In genomic region chr16:3460121-3460520, GRCh38 we compare ENCODE assay signal across 10 cellular contexts. TPM values are rescaled to one million over a fixed set of nuclear protein-coding genes. Genes with fewer than 3 reads are reported as not detected.
DNase-seq lines count a peak whose midpoint lies in the region; ATAC-seq and TF ChIP-seq lines count a peak whose summit lies in the region.
"Had no signal": no experiment of that assay in that cellular context is flagged by ENCODE, and none has a peak within 500 bp of the region (broad histone marks: within the 10 kb centered on the region; RNA-seq: fewer than 3 reads in every experiment).

No MANE protein-coding gene starts in this region.

- no peaks in the 10 kb centered on the region for H3K9me3 Mint-ChIP-seq in activated T-cell treated with anti-CD3 and anti-CD28 coated beads, Interleukin-2, amount 50 U/mL, for 24 hours

- peak overlapping the region; percentile 91 for H3K4me2 ChIP-seq in hepatocyte
- H3K4me2 ChIP-seq in smooth muscle cell: peak overlapping the region; percentile 88

- no peak overlapping the region for H3K4me3 ChIP-seq in hepatocyte
- peak overlapping the region; percentile 86 for H3K4me3 ChIP-seq in smooth muscle cell

- H3K27me3 ChIP-seq in hepatocyte: no peaks in the 10 kb centered on the region
- H3K27me3 ChIP-seq in smooth muscle cell (ENCODE audit: low read depth): no peaks in the 10 kb centered on the region
- H3K27me3 ChIP-seq: vagina had no signal

- H3K36me3 ChIP-seq in hepatocyte (replicated peaks; ENCODE audit: insufficient read depth, low read depth) (no peaks in the 10 kb centered on the region), smooth muscle cell (ENCODE audit: low read depth) (no peaks in the 10 kb centered on the region)
- H3K36me3 ChIP-seq: vagina had no signal

- no peak for DNase-seq in activated T-cell treated with anti-CD3 and anti-CD28 coated beads, Interleukin-2, amount 50 U/mL, for 24 hours
- DNase-seq in activated T-cell treated with anti-CD3 and anti-CD28 coated beads, Interleukin-2, amount 50 U/mL, for 48 hours: no peak
- DNase-seq in T-helper 17 cell (no peak), hepatocyte (ENCODE audit: low spot score) (no peak), smooth muscle cell (lab: John Stamatoyannopoulos, UW; ENCODE audit: unreplicated experiment) (no peak), DMS79 (lab: John Stamatoyannopoulos, UW) (no peak), COR-L47 (lab: John Stamatoyannopoulos, UW) (no peak), NCI-H524 treated with DMSO at 0.1 percent for 48 hours (lab: John Stamatoyannopoulos, UW) (no peak)

- H3K9me3 ChIP-seq in T-helper 17 cell (ENCODE audit: control insufficient read depth, low read length, poor library complexity, severe bottlenecking) (no peaks in the 10 kb centered on the region), hepatocyte (ENCODE audit: low read depth) (no peaks in the 10 kb centered on the region), smooth muscle cell (replicated peaks; ENCODE audit: low read depth) (no peaks in the 10 kb centered on the region)
- H3K9me3 ChIP-seq: vagina had no signal

- H2AFZ ChIP-seq in hepatocyte (no peak overlapping the region), smooth muscle cell (ENCODE audit: low read depth) (no peak overlapping the region)

- H3K27ac ChIP-seq in hepatocyte: peak overlapping the region; percentile 98
- no peak overlapping the region for H3K27ac ChIP-seq in smooth muscle cell (ENCODE audit: low read depth)

- H3K9ac ChIP-seq in smooth muscle cell (ENCODE audit: low read depth): no peak overlapping the region

- peaks cover 15% of the 10 kb centered on the region for H3K36me3 Mint-ChIP-seq in activated T-cell treated with anti-CD3 and anti-CD28 coated beads, Interleukin-2, amount 50 U/mL, for 24 hours (ENCODE audit: low read depth)
- no peaks in the 10 kb centered on the region for H3K36me3 Mint-ChIP-seq in T-helper 17 cell (ENCODE audit: low read depth)

- peak overlapping the region; percentile 87 for H3K4me3 Mint-ChIP-seq in activated T-cell treated with anti-CD3 and anti-CD28 coated beads, Interleukin-2, amount 50 U/mL, for 24 hours
- peak overlapping the region; percentile 92 for H3K4me3 Mint-ChIP-seq in T-helper 17 cell

- H3K79me2 ChIP-seq in hepatocyte (peaks cover 72% of the 10 kb centered on the region), smooth muscle cell (ENCODE audit: low read depth) (peaks cover 67% of the 10 kb centered on the region)

- TF ChIP-seq CTCF in hepatocyte (IDR thresholded peaks at IDR 0.05; ENCODE audit: poor library complexity) (no peak), smooth muscle cell (IDR thresholded peaks at IDR 0.05; ENCODE audit: borderline replicate concordance, insufficient read depth, poor library complexity, severe bottlenecking) (no peak)

- peaks cover 7% of the 10 kb centered on the region for H3F3A ChIP-seq in smooth muscle cell (ENCODE audit: low read depth)

- peak overlapping the region; percentile 57 for H3K27ac Mint-ChIP-seq in activated T-cell treated with anti-CD3 and anti-CD28 coated beads, Interleukin-2, amount 50 U/mL, for 24 hours
- H3K27ac Mint-ChIP-seq in T-helper 17 cell: peak overlapping the region; percentile 97

- H3K4me1 ChIP-seq in hepatocyte (ENCODE audit: insufficient read depth): peaks cover 10% of the 10 kb centered on the region
- peaks cover 32% of the 10 kb centered on the region for H3K4me1 ChIP-seq in smooth muscle cell (ENCODE audit: low read depth)

- no peaks in the 10 kb centered on the region for H3K9me2 ChIP-seq in hepatocyte (replicated peaks; ENCODE audit: insufficient read depth)

- WGBS in hepatocyte (ENCODE audit: low lambda C conversion rate, missing lambda C conversion rate): 78% methylated on average over 7 of the region's 7 CpGs
- WGBS in smooth muscle cell (ENCODE audit: low lambda C conversion rate): 84% methylated on average over 7 of the region's 7 CpGs

- peaks cover 58% of the 10 kb centered on the region for H4K20me1 ChIP-seq in hepatocyte (ENCODE audit: insufficient read depth, poor library complexity, severe bottlenecking)
- H4K20me1 ChIP-seq in smooth muscle cell (ENCODE audit: low read depth): peaks cover 66% of the 10 kb centered on the region

- peaks cover 60% of the 10 kb centered on the region for H3K4me1 Mint-ChIP-seq in activated T-cell treated with anti-CD3 and anti-CD28 coated beads, Interleukin-2, amount 50 U/mL, for 24 hours (ENCODE audit: low read depth)
- H3K4me1 Mint-ChIP-seq in T-helper 17 cell: peaks cover 36% of the 10 kb centered on the region

- ATAC-seq in T-helper 17 cell: no peak

- no peaks in the 10 kb centered on the region for H3K27me3 Mint-ChIP-seq in activated T-cell treated with anti-CD3 and anti-CD28 coated beads, Interleukin-2, amount 50 U/mL, for 24 hours
- no peaks in the 10 kb centered on the region for H3K27me3 Mint-ChIP-seq in T-helper 17 cell

RNA-seq across cellular contexts. Expression of gene NAA60, which starts 16.6 kb away (rescaled TPM):
- total RNA-seq in T-helper 17 cell (10 to 100 TPM; 34.8 to 44.5 TPM), hepatocyte (34.6 and 47.2 TPM in 2 replicates), smooth muscle cell (23.6 and 42.6 TPM in 2 replicates)
- polyA plus RNA-seq in hepatocyte (67.9 and 82.4 TPM in 2 replicates), smooth muscle cell (54.1 and 59.2 TPM in 2 replicates)

RNA-seq across cellular contexts. Expression of gene ZNF597, which starts 16.8 kb away (rescaled TPM):
- total RNA-seq in T-helper 17 cell (1 to 10 TPM; 3.0 to 3.2 TPM), hepatocyte (3.5 and 4.0 TPM in 2 replicates), smooth muscle cell (12.5 and 16.2 TPM in 2 replicates)
- polyA plus RNA-seq in hepatocyte (1.2 and 2.1 TPM in 2 replicates), smooth muscle cell (5.7 and 6.7 TPM in 2 replicates)

RNA-seq across cellular contexts. Expression of gene C16orf90, which starts 35.2 kb away (rescaled TPM):
- total RNA-seq in T-helper 17 cell (not detected), hepatocyte (not detected in 2 replicates), smooth muscle cell (not detected in 2 replicates)
- polyA plus RNA-seq in hepatocyte (not detected in 2 replicates), smooth muscle cell (not detected in 2 replicates)
- total RNA-seq: mesenteric fat pad, vagina had no signal

RNA-seq across cellular contexts. Expression of gene CLUAP1, which starts 40.7 kb away (rescaled TPM):
- total RNA-seq in T-helper 17 cell (10 to 100 TPM; 10.7 to 19.0 TPM), hepatocyte (14.7 and 18.5 TPM in 2 replicates), smooth muscle cell (16.5 and 20.5 TPM in 2 replicates)
- polyA plus RNA-seq in hepatocyte (23.2 and 25.8 TPM in 2 replicates), smooth muscle cell (18.7 and 18.9 TPM in 2 replicates)

RNA-seq across cellular contexts. Expression of gene ZNF174, which starts 59.1 kb away (rescaled TPM):
- total RNA-seq in T-helper 17 cell (1 to 10 TPM; 4.4 to 5.4 TPM), hepatocyte (8.0 TPM in 2 replicates), smooth muscle cell (8.0 and 10.4 TPM in 2 replicates)
- polyA plus RNA-seq in hepatocyte (12.3 and 13.5 TPM in 2 replicates), smooth muscle cell (6.8 and 8.3 TPM in 2 replicates)
